In the genomic region with DNA sequence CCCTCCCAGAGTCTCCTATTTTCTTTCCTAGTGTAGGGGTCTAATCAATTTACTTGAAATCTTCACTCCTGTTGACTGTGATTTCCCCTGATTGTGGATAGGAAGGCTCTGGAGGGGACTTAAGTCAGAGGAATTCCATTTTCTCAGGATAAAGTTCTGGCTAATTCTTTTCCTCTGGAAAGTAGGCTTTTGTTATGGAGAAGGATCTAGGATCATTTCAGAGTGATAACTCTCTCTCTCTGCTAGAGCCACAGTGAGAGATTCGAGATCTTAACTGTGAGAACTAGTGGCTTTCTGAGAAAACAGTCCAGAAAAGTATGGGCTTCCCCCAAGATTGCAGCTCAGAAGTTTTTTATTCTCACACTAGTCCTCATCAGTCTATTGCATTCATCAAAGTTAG, we compare ENCODE assay signal across 28 cellular contexts.
"Had no signal": no experiment of that assay in that cellular context is flagged by ENCODE, and none has a peak within 500 bp of the region (broad histone marks: within the 10 kb centered on the region; RNA-seq: fewer than 3 reads in every experiment).

No MANE protein-coding gene starts in this region.

- H3K36me3 ChIP-seq: left lung, lower lobe of right lung, pancreas, prostate gland, spleen, suprapubic skin, thoracic aorta, tibial artery, upper lobe of right lung had no signal

- H3K27me3 Mint-ChIP-seq: naive B cell; stimulated activated naive CD8-positive, alpha-beta T cell treated with anti-CD3 and anti-CD28 coated beads, Interleukin-15, Interleukin-2, amounts not matched to agents 100 ng/mL and 50 ng/mL, for 24 hours had no signal

- DNase-seq: immature natural killer cell; kidney; left colon; left lung; lower lobe of right lung; mammary epithelial cell; mesenchymal stem cell; naive B cell; natural killer cell; nephron progenitor cell; nucleus accumbens; pancreas; posterior cingulate gyrus; retina; right cardiac atrium; spleen; stimulated activated CD4-positive, alpha-beta T cell treated with anti-CD3 and anti-CD28 coated beads, Interleukin-4, amount 100 ng/mL, for 24 hours; stimulated activated naive CD4-positive, alpha-beta T cell; tibial artery; upper lobe of right lung had no signal

- H3K9me3 ChIP-seq: lower lobe of right lung, pancreas, prostate gland, suprapubic skin, thoracic aorta, tibial artery, upper lobe of right lung had no signal

- H3K9me3 Mint-ChIP-seq: nephron progenitor cell; stimulated activated naive CD8-positive, alpha-beta T cell treated with anti-CD3 and anti-CD28 coated beads, Interleukin-15, Interleukin-2, amounts not matched to agents 100 ng/mL and 50 ng/mL, for 24 hours had no signal

- H3K27ac ChIP-seq: left lung, lower lobe of right lung, pancreas, prostate gland, skin epidermis, spleen, suprapubic skin, thoracic aorta, tibial artery, upper lobe of right lung had no signal

- H3K27ac Mint-ChIP-seq: immature natural killer cell; mesothelial cell of epicardium; naive B cell; natural killer cell; nephron progenitor cell; stimulated activated effector memory CD8-positive, alpha-beta T cell treated with anti-CD3 and anti-CD28 coated beads, Interleukin-12 subunit alpha, Interleukin-12 subunit beta, amount 100 ng/mL, for 72 hours; stimulated activated naive CD8-positive, alpha-beta T cell treated with anti-CD3 and anti-CD28 coated beads, Interleukin-15, Interleukin-2, amounts not matched to agents 100 ng/mL and 50 ng/mL, for 24 hours had no signal

- H3K27me3 ChIP-seq: left lung, pancreas, spleen, suprapubic skin, tibial artery, upper lobe of right lung had no signal

- H3K4me3 Mint-ChIP-seq: immature natural killer cell; mesothelial cell of epicardium; naive B cell; natural killer cell; nephron progenitor cell; stimulated activated effector memory CD8-positive, alpha-beta T cell treated with anti-CD3 and anti-CD28 coated beads, Interleukin-12 subunit alpha, Interleukin-12 subunit beta, amount 100 ng/mL, for 72 hours; stimulated activated naive CD8-positive, alpha-beta T cell treated with anti-CD3 and anti-CD28 coated beads, Interleukin-15, Interleukin-2, amounts not matched to agents 100 ng/mL and 50 ng/mL, for 24 hours had no signal

- ATAC-seq: left colon; left lung; lower lobe of right lung; natural killer cell; pancreas; right cardiac atrium; sciatic nerve; stimulated activated effector memory CD8-positive, alpha-beta T cell treated with anti-CD3 and anti-CD28 coated beads, Interleukin-12 subunit alpha, Interleukin-12 subunit beta, amount 100 ng/mL, for 72 hours; upper lobe of right lung had no signal

- H3K4me3 ChIP-seq: left lung, lower lobe of right lung, pancreas, prostate gland, skin epidermis, spleen, suprapubic skin, thoracic aorta, tibial artery, upper lobe of right lung had no signal

- H3K36me3 Mint-ChIP-seq: immature natural killer cell; mesothelial cell of epicardium; naive B cell; natural killer cell; stimulated activated effector memory CD8-positive, alpha-beta T cell treated with anti-CD3 and anti-CD28 coated beads, Interleukin-12 subunit alpha, Interleukin-12 subunit beta, amount 100 ng/mL, for 72 hours had no signal

- H3K4me1 Mint-ChIP-seq: immature natural killer cell; naive B cell; natural killer cell; nephron progenitor cell; stimulated activated effector memory CD8-positive, alpha-beta T cell treated with anti-CD3 and anti-CD28 coated beads, Interleukin-12 subunit alpha, Interleukin-12 subunit beta, amount 100 ng/mL, for 72 hours had no signal

- H3K4me1 ChIP-seq: left lung, lower lobe of right lung, pancreas, prostate gland, spleen, suprapubic skin, tibial artery, upper lobe of right lung had no signal
